ENCODE assay signal across 1 cellular context in genomic region chr5:141914154-141914743, GRCh38.
A peak's percentile ranks its signal among the peaks of the same experiment; 100 is the strongest.
TF ChIP-seq lines count a peak whose summit lies in the region.

No MANE protein-coding gene starts in this region.

TF ChIP-seq in HepG2, 621 proteins besides CTCF, POLR2A, EP300 and RAD21 (continued from another document and continues in another):
- TF ChIP-seq ZNF333 (CRISPR knock-in tag; IDR thresholded peaks at IDR 0.05; ENCODE audit: borderline replicate concordance) (no peak), CBX2 (IDR thresholded peaks at IDR 0.05; ENCODE audit: low read depth, low read length) (no peak), CBX2 (CRISPR knock-in tag; IDR thresholded peaks at IDR 0.05; ENCODE audit: low read depth) (no peak), CC2D1A (CRISPR knock-in tag; IDR thresholded peaks at IDR 0.05) (no peak), IRF1 (CRISPR knock-in tag; IDR thresholded peaks at IDR 0.05; ENCODE audit: low read depth) (no peak), ZFX (CRISPR knock-in tag; IDR thresholded peaks at IDR 0.05; ENCODE audit: low read depth) (peak; percentile 77), ZNF841 (CRISPR knock-in tag; IDR thresholded peaks at IDR 0.05; ENCODE audit: borderline replicate concordance) (no peak), ZNF501 (CRISPR knock-in tag; IDR thresholded peaks at IDR 0.05) (peak; percentile 48; the same call in 1 of the 2 replicates), RFXAP (CRISPR knock-in tag; IDR thresholded peaks at IDR 0.05; ENCODE audit: borderline replicate concordance) (peak; percentile 75; the same call in 1 of the 2 replicates), ZNF275 (CRISPR knock-in tag; IDR thresholded peaks at IDR 0.05; ENCODE audit: borderline replicate concordance) (no peak), CERS6 (CRISPR knock-in tag; IDR thresholded peaks at IDR 0.05) (no peak), KAT7 (CRISPR knock-in tag; IDR thresholded peaks at IDR 0.05; ENCODE audit: borderline replicate concordance) (no peak), ZNF761 (CRISPR knock-in tag; conservative IDR thresholded peaks at IDR 0.05) (no peak), LRRFIP1 (CRISPR knock-in tag; conservative IDR thresholded peaks at IDR 0.05) (no peak), RBM22 (optimal IDR thresholded peaks at IDR 0.05; ENCODE audit: low read length) (no peak), ZNF776 (CRISPR knock-in tag; IDR thresholded peaks at IDR 0.05) (no peak), ZMAT5 (CRISPR knock-in tag; IDR thresholded peaks at IDR 0.05; ENCODE audit: borderline replicate concordance, low read depth) (no peak), FOXM1 (CRISPR knock-in tag; IDR thresholded peaks at IDR 0.05) (no peak), ZBTB14 (CRISPR knock-in tag; IDR thresholded peaks at IDR 0.05) (peak; percentile 88), NFKBIZ (CRISPR knock-in tag; IDR thresholded peaks at IDR 0.05) (no peak), GABPA (IDR thresholded peaks at IDR 0.05; ENCODE audit: low read depth, low read length) (no peak), GABPA (CRISPR knock-in tag; IDR thresholded peaks at IDR 0.05; ENCODE audit: low read depth) (no peak), MATR3 (CRISPR knock-in tag; IDR thresholded peaks at IDR 0.05) (no peak), JUNB (CRISPR knock-in tag; IDR thresholded peaks at IDR 0.05; ENCODE audit: borderline replicate concordance) (no peak), CSRNP1 (CRISPR knock-in tag; IDR thresholded peaks at IDR 0.05) (peak; percentile 44; the same call in 1 of the 2 replicates), MLXIP (CRISPR knock-in tag; IDR thresholded peaks at IDR 0.05; ENCODE audit: borderline replicate concordance) (0 out of 2 replicates have a peak, but pooled peaks have one; percentile 46), FOXK2 (IDR thresholded peaks at IDR 0.05) (no peak), ZNF10 (CRISPR knock-in tag; IDR thresholded peaks at IDR 0.05; ENCODE audit: borderline replicate concordance, low read depth) (no peak), MNT (IDR thresholded peaks at IDR 0.05) (no peak), ZFY (CRISPR knock-in tag; IDR thresholded peaks at IDR 0.05) (peak; percentile 49), ZFAT (CRISPR knock-in tag; conservative IDR thresholded peaks at IDR 0.05) (no peak), ZNF225 (CRISPR knock-in tag; IDR thresholded peaks at IDR 0.05) (no peak), TFAP4 (IDR thresholded peaks at IDR 0.05; ENCODE audit: borderline replicate concordance, low read depth) (no peak), ZNF800 (CRISPR knock-in tag; IDR thresholded peaks at IDR 0.05) (peak; percentile 51; the same call in 1 of the 2 replicates), CHD2 (IDR thresholded peaks at IDR 0.05; ENCODE audit: low read depth, low read length) (no peak), ZNF891 (CRISPR knock-in tag; IDR thresholded peaks at IDR 0.05) (peak; percentile 73), RFX1 (IDR thresholded peaks at IDR 0.05) (no peak), ZNF207 (IDR thresholded peaks at IDR 0.05; ENCODE audit: borderline replicate concordance) (no peak), MTA3 (CRISPR knock-in tag; IDR thresholded peaks at IDR 0.05) (no peak), KDM3A (CRISPR knock-in tag; IDR thresholded peaks at IDR 0.05; ENCODE audit: low read depth) (no peak), ZNF263 (CRISPR knock-in tag; IDR thresholded peaks at IDR 0.05) (peak; percentile 51; the same call in 1 of the 2 replicates), ZNF503 (CRISPR knock-in tag; IDR thresholded peaks at IDR 0.05) (no peak), NCOA5 (CRISPR knock-in tag; IDR thresholded peaks at IDR 0.05) (no peak), SP4 (CRISPR knock-in tag; IDR thresholded peaks at IDR 0.05) (peak; percentile 41; the same call in 1 of the 2 replicates), MXD3 (CRISPR knock-in tag; IDR thresholded peaks at IDR 0.05) (peak; percentile 30; the same call in 1 of the 2 replicates), ZNF253 (CRISPR knock-in tag; IDR thresholded peaks at IDR 0.05; ENCODE audit: borderline replicate concordance) (no peak), ZFP62 (CRISPR knock-in tag; IDR thresholded peaks at IDR 0.05) (no peak)
